In genomic region chr19:28985201-28985600, GRCh38 we compare ENCODE assay signal across 16 cellular contexts.
DNase-seq lines count a peak whose midpoint lies in the region; ATAC-seq lines count a peak whose summit lies in the region.
"Had no signal": no experiment of that assay in that cellular context is flagged by ENCODE, and none has a peak within 500 bp of the region (broad histone marks: within the 10 kb centered on the region; RNA-seq: fewer than 3 reads in every experiment).

No MANE protein-coding gene starts in this region.

- no peak overlapping the region for H3K4ac ChIP-seq in neuronal stem cell (ENCODE audit: low read length)

- H3K4me2 ChIP-seq in neuronal stem cell (ENCODE audit: insufficient read depth, low read length, poor library complexity, severe bottlenecking) = no peak overlapping the region

- H2BK12ac ChIP-seq in neuronal stem cell (ENCODE audit: low read length) = no peak overlapping the region

- H3K4me1 ChIP-seq in neuronal stem cell (ENCODE audit: control insufficient read depth in 2 of 2, insufficient read depth in 1 of 2, low read depth in 1 of 2, low read length in 2 of 2) = no peaks in the 10 kb centered on the region
- H3K4me1 ChIP-seq: BE2C had no signal

- no peak overlapping the region for H3K4me3 ChIP-seq in neuronal stem cell (ENCODE audit: low read length in 2 of 2)

- H3K9ac ChIP-seq in neuronal stem cell (ENCODE audit: low read depth, low read length, poor library complexity) = no peak overlapping the region

- no peaks in the 10 kb centered on the region for H3K9me3 ChIP-seq in neuronal stem cell (replicated peaks in 1 of 2; ENCODE audit: control insufficient read depth in 2 of 2, insufficient read depth in 1 of 2, low read depth in 1 of 2, low read length in 2 of 2)
- H3K9me3 ChIP-seq: BE2C had no signal

- peak overlapping the region; percentile 68 for H3K18ac ChIP-seq in neuronal stem cell (ENCODE audit: low read length)

- H3K79me1 ChIP-seq in neuronal stem cell (ENCODE audit: low read depth, low read length) = no peaks in the 10 kb centered on the region

- no peak for ATAC-seq in HG02970 (IDR thresholded peaks at IDR 0.05; ENCODE audit: low FRiP score, unreplicated experiment)
- no peak for ATAC-seq in activated CD4-positive, CD25-positive, alpha-beta regulatory T cell treated with anti-CD3 and anti-CD28 coated beads, Interleukin-2, amount 50 U/mL, for 24 hours

- peak overlapping the region; percentile 0 for H2BK5ac ChIP-seq in neuronal stem cell (ENCODE audit: low read length)

- H3K27me3 ChIP-seq in neuronal stem cell (ENCODE audit: control insufficient read depth in 3 of 3, insufficient read depth in 3 of 3, low read depth in 1 of 3, low read length in 3 of 3) = no peaks in the 10 kb centered on the region
- H3K27me3 ChIP-seq: BE2C had no signal

- no peak overlapping the region for H4K91ac ChIP-seq in neuronal stem cell (ENCODE audit: low read depth, low read length, poor library complexity)

- no peak overlapping the region for H4K8ac ChIP-seq in neuronal stem cell (ENCODE audit: low read depth, low read length)

- no peak overlapping the region for H2BK120ac ChIP-seq in neuronal stem cell (ENCODE audit: low read depth, low read length)

- no peak overlapping the region for H3K23ac ChIP-seq in neuronal stem cell (ENCODE audit: low read depth, low read length, poor library complexity)

- no peak overlapping the region for H2BK15ac ChIP-seq in neuronal stem cell (ENCODE audit: low read length)

- no peak overlapping the region for H3K14ac ChIP-seq in neuronal stem cell (ENCODE audit: low read length)

- no peak overlapping the region for H3K27ac ChIP-seq in neuronal stem cell (replicated peaks; ENCODE audit: low read length)
- H3K27ac ChIP-seq: HL-60 had no signal

- no peak overlapping the region for H2AFZ ChIP-seq in neuronal stem cell (ENCODE audit: low read length)

- H3K36me3 ChIP-seq in neuronal stem cell (replicated peaks in 1 of 2; ENCODE audit: control insufficient read depth in 2 of 2, insufficient read depth in 2 of 2, low read length in 2 of 2) = no peaks in the 10 kb centered on the region
- H3K36me3 ChIP-seq: BE2C had no signal

- DNase-seq in NCI-H187 (lab: John Stamatoyannopoulos, UW) (peak; percentile 9 to 10), NCI-H345 treated with DMSO at 0.1 percent for 48 hours (lab: John Stamatoyannopoulos, UW; ENCODE audit: unreplicated experiment) (peak; percentile 89), neuronal stem cell (ENCODE audit: low spot score) (no peak), dermis blood vessel endothelial cell (no peak)
- DNase-seq: ACHN; BE2C; C1 segment of cervical spinal cord; CD4-positive, CD25-positive, alpha-beta regulatory T cell; CD8-positive, alpha-beta memory T cell; COR-L47; GF-D8; GOT3; H9 had no signal

- H2AK5ac ChIP-seq in neuronal stem cell (ENCODE audit: low read depth, low read length) = peak overlapping the region; percentile 36

- WGBS in neuronal stem cell (ENCODE audit: extremely low coverage in 2 of 2, insufficient read length in 2 of 2, insufficient replicate concordance in 1 of 2), 2 donors = no CpG with 5 or more reads among the region's 8 CpGs

Comparison
In these comparisons a context has a peak if more than half of its experiments do, and no peak if none do; other contexts are left out.
1. DNase-seq: peak in NCI-H187 (2 of 2) and NCI-H345 treated with DMSO at 0.1 percent for 48 hours (single experiment); none in neuronal stem cell (single experiment) and dermis blood vessel endothelial cell (single experiment).